ENCODE assay signal across 8 cellular contexts in genomic region chr16:46384285-46385061, GRCh38.
DNase-seq lines count a peak whose midpoint lies in the region; ATAC-seq and TF ChIP-seq lines count a peak whose summit lies in the region.
"Not testable (repeated sequence)": the region's sequence is repeated elsewhere in the genome, so short reads cannot be mapped to it uniquely, and the experiment has no call there.

No MANE protein-coding gene starts in this region.

- H3K36me3 Mint-ChIP-seq in activated CD8-positive, alpha-beta T cell treated with anti-CD3 and anti-CD28 coated beads, Interleukin-2, amount 10 ng/mL, durations not matched to agents 7 days and 5 days (ENCODE audit: low read depth); type B pancreatic cell: not testable (repeated sequence)
- peaks cover 14% of the 10 kb centered on the region for H3K36me3 Mint-ChIP-seq in progenitor cell of endocrine pancreas (ENCODE audit: insufficient read depth)

- H3K27ac Mint-ChIP-seq in activated CD8-positive, alpha-beta T cell treated with anti-CD3 and anti-CD28 coated beads, Interleukin-2, amount 10 ng/mL, durations not matched to agents 7 days and 5 days; progenitor cell of endocrine pancreas; type B pancreatic cell: not testable (repeated sequence)

- H3K27ac ChIP-seq in brain microvascular endothelial cell: not testable (repeated sequence)

- POLR2A ChIA-PET in activated CD8-positive, alpha-beta T cell treated with anti-CD3 and anti-CD28 coated beads, Interleukin-2, amount 10 ng/mL, durations not matched to agents 7 days and 5 days (lab: Charles Lee): not testable (repeated sequence)

- H3K4me3 ChIP-seq in brain microvascular endothelial cell (ENCODE audit: low read depth, low read length): not testable (repeated sequence)

- peaks cover 11% of the 10 kb centered on the region for H3K9me3 Mint-ChIP-seq in activated CD8-positive, alpha-beta T cell treated with anti-CD3 and anti-CD28 coated beads, Interleukin-2, amount 10 ng/mL, durations not matched to agents 7 days and 5 days (ENCODE audit: insufficient read depth)
- peaks cover 22% of the 10 kb centered on the region for H3K9me3 Mint-ChIP-seq in progenitor cell of endocrine pancreas (ENCODE audit: low read depth)
- H3K9me3 Mint-ChIP-seq in type B pancreatic cell: not testable (repeated sequence)

- not testable (repeated sequence) for ATAC-seq in activated CD8-positive, alpha-beta T cell treated with anti-CD3 and anti-CD28 coated beads, Interleukin-2, amount 10 ng/mL, durations not matched to agents 7 days and 5 days

- DNase-seq in EL (peak; percentile 17), NAMALWA (ENCODE audit: low spot score) (peak; percentile 63), brain microvascular endothelial cell (peak; percentile 42), fibroblast of gingiva (ENCODE audit: low read depth) (peak; percentile 53), left kidney (ENCODE audit: low read depth, low spot score) (peak; percentile 69), progenitor cell of endocrine pancreas (ENCODE audit: low spot score, unreplicated experiment) (peak; percentile 73), type B pancreatic cell (ENCODE audit: extremely low spot score, unreplicated experiment) (peak; percentile 95)
- DNase-seq in activated CD8-positive, alpha-beta T cell treated with anti-CD3 and anti-CD28 coated beads, Interleukin-2, amount 10 ng/mL, durations not matched to agents 7 days and 5 days: peak; percentile 49

- not testable (repeated sequence) for H3K4me3 Mint-ChIP-seq in activated CD8-positive, alpha-beta T cell treated with anti-CD3 and anti-CD28 coated beads, Interleukin-2, amount 10 ng/mL, durations not matched to agents 7 days and 5 days; progenitor cell of endocrine pancreas (ENCODE audit: low read depth); type B pancreatic cell

- not testable (repeated sequence) for TF ChIP-seq CTCF in brain microvascular endothelial cell (IDR thresholded peaks at IDR 0.05; ENCODE audit: low read depth, low read length, missing control alignments); progenitor cell of endocrine pancreas (IDR thresholded peaks at IDR 0.05; ENCODE audit: unreplicated experiment); type B pancreatic cell (conservative IDR thresholded peaks at IDR 0.05)

- not testable (repeated sequence) for H3K36me3 ChIP-seq in brain microvascular endothelial cell (replicated peaks)

- CTCF ChIA-PET in activated CD8-positive, alpha-beta T cell treated with anti-CD3 and anti-CD28 coated beads, Interleukin-2, amount 10 ng/mL, durations not matched to agents 7 days and 5 days (lab: Charles Lee): not testable (repeated sequence)

- in situ Hi-C loops in brain microvascular endothelial cell (cut with HindIII; ENCODE audit: low pct_ligation_motif_present, low sequenced_read_pairs): not testable (repeated sequence)

- not testable (repeated sequence) for H3K27me3 Mint-ChIP-seq in activated CD8-positive, alpha-beta T cell treated with anti-CD3 and anti-CD28 coated beads, Interleukin-2, amount 10 ng/mL, durations not matched to agents 7 days and 5 days (ENCODE audit: low read depth); progenitor cell of endocrine pancreas; type B pancreatic cell

- not testable (repeated sequence) for H3K27me3 ChIP-seq in brain microvascular endothelial cell (replicated peaks)

- not testable (repeated sequence) for H3K4me1 Mint-ChIP-seq in activated CD8-positive, alpha-beta T cell treated with anti-CD3 and anti-CD28 coated beads, Interleukin-2, amount 10 ng/mL, durations not matched to agents 7 days and 5 days (ENCODE audit: low read depth); progenitor cell of endocrine pancreas (ENCODE audit: low read depth); type B pancreatic cell (ENCODE audit: unreplicated experiment)

Comparison
In these comparisons a context has a peak if more than half of its experiments do, and no peak if none do; other contexts are left out.
1. DNase-seq: peak in every context shown above with its lines; median percentile 95 in type B pancreatic cell; 73 in progenitor cell of endocrine pancreas; 69 in left kidney; 63 in NAMALWA; 53 in fibroblast of gingiva; 49 in activated CD8-positive, alpha-beta T cell treated with anti-CD3 and anti-CD28 coated beads, Interleukin-2, amount 10 ng/mL, durations not matched to agents 7 days and 5 days; 42 in brain microvascular endothelial cell; 17 in EL.